Comparison of ENCODE assay signal across 1 cellular context in the genomic region with DNA sequence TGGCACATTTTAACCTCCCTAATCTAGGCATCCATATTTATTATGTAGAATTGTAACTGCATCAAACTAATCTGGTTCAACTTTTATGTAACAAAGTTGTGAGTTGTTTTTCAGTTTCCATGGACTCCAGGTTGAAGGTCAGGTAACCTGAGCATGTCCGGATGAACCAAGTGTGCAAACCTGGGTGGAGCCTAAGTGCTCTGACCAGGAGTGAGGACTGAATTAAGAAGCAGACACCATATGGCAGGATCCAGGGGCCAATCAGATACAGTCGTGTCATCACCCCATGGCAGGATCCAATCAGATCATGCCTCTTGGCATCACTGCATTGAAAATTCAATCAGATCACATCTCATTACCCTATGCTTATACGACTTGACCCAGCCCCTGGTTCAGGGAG.
A peak's percentile ranks its signal among the peaks of the same experiment; 100 is the strongest.
TF ChIP-seq lines count a peak whose summit lies in the region.

No MANE protein-coding gene starts in this region.

TF ChIP-seq in HepG2, 621 proteins besides CTCF, POLR2A, EP300 and RAD21 (continued from another document and continues in another):
- TF ChIP-seq, protein P1, sequence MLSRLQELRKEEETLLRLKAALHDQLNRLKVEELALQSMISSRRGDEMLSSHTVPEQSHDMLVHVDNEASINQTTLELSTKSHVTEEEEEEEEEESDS (CRISPR knock-in tag; IDR thresholded peaks at IDR 0.05; ENCODE audit: borderline replicate concordance), result no peak
- TF ChIP-seq RXRB (CRISPR knock-in tag; IDR thresholded peaks at IDR 0.05; ENCODE audit: borderline replicate concordance), result peak; percentile 69
- no peak for TF ChIP-seq PHB2 (IDR thresholded peaks at IDR 0.05; ENCODE audit: partially characterized antibody)
- no peak for TF ChIP-seq HDAC6 (IDR thresholded peaks at IDR 0.05; ENCODE audit: low read depth, low read length)
- no peak for TF ChIP-seq SATB2 (CRISPR knock-in tag; IDR thresholded peaks at IDR 0.05)
- no peak for TF ChIP-seq TBP (CRISPR knock-in tag; IDR thresholded peaks at IDR 0.05)
- peak; percentile 47; the same call in 1 of the 2 replicates for TF ChIP-seq NR2C2 (CRISPR knock-in tag; IDR thresholded peaks at IDR 0.05; ENCODE audit: borderline replicate concordance)
- TF ChIP-seq MIXL1 (CRISPR knock-in tag; IDR thresholded peaks at IDR 0.05), result no peak
- no peak for TF ChIP-seq ZFP41 (CRISPR knock-in tag; IDR thresholded peaks at IDR 0.05; ENCODE audit: borderline replicate concordance)
- TF ChIP-seq, protein P2, sequence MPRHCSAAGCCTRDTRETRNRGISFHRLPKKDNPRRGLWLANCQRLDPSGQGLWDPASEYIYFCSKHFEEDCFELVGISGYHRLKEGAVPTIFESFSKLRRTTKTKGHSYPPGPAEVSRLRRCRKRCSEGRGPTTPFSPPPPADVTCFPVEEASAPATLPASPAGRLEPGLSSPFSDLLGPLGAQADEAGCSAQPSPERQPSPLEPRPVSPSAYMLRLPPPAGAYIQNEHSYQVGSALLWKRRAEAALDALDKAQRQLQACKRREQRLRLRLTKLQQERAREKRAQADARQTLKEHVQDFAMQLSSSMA (CRISPR knock-in tag; IDR thresholded peaks at IDR 0.05), result no peak
- TF ChIP-seq, protein P3, sequence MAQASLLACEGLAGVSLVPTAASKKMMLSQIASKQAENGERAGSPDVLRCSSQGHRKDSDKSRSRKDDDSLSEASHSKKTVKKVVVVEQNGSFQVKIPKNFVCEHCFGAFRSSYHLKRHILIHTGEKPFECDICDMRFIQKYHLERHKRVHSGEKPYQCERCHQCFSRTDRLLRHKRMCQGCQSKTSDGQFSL (CRISPR knock-in tag; IDR thresholded peaks at IDR 0.05), result no peak
- TF ChIP-seq, protein P4, sequence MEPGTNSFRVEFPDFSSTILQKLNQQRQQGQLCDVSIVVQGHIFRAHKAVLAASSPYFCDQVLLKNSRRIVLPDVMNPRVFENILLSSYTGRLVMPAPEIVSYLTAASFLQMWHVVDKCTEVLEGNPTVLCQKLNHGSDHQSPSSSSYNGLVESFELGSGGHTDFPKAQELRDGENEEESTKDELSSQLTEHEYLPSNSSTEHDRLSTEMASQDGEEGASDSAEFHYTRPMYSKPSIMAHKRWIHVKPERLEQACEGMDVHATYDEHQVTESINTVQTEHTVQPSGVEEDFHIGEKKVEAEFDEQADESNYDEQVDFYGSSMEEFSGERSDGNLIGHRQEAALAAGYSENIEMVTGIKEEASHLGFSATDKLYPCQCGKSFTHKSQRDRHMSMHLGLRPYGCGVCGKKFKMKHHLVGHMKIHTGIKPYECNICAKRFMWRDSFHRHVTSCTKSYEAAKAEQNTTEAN (CRISPR knock-in tag; conservative IDR thresholded peaks at IDR 0.05), result peak; percentile 83
- TF ChIP-seq CENPT (CRISPR knock-in tag; IDR thresholded peaks at IDR 0.05; ENCODE audit: low read depth), result no peak
- TF ChIP-seq KAT2B (IDR thresholded peaks at IDR 0.05; ENCODE audit: borderline replicate concordance, low read depth, low read length), result no peak
- TF ChIP-seq HNF4A (CRISPR knock-in tag; IDR thresholded peaks at IDR 0.05), result peak; percentile 34
- TF ChIP-seq ZNF101 (CRISPR knock-in tag; IDR thresholded peaks at IDR 0.05; ENCODE audit: borderline replicate concordance, low read depth), result no peak
- TF ChIP-seq FOXO1 (CRISPR knock-in tag; IDR thresholded peaks at IDR 0.05), result 0 out of 2 replicates have a peak, but pooled peaks have one; percentile 22
- peak; percentile 22; the same call in 1 of the 2 replicates for TF ChIP-seq PITX1 (CRISPR knock-in tag; IDR thresholded peaks at IDR 0.05)
- TF ChIP-seq, protein P5, sequence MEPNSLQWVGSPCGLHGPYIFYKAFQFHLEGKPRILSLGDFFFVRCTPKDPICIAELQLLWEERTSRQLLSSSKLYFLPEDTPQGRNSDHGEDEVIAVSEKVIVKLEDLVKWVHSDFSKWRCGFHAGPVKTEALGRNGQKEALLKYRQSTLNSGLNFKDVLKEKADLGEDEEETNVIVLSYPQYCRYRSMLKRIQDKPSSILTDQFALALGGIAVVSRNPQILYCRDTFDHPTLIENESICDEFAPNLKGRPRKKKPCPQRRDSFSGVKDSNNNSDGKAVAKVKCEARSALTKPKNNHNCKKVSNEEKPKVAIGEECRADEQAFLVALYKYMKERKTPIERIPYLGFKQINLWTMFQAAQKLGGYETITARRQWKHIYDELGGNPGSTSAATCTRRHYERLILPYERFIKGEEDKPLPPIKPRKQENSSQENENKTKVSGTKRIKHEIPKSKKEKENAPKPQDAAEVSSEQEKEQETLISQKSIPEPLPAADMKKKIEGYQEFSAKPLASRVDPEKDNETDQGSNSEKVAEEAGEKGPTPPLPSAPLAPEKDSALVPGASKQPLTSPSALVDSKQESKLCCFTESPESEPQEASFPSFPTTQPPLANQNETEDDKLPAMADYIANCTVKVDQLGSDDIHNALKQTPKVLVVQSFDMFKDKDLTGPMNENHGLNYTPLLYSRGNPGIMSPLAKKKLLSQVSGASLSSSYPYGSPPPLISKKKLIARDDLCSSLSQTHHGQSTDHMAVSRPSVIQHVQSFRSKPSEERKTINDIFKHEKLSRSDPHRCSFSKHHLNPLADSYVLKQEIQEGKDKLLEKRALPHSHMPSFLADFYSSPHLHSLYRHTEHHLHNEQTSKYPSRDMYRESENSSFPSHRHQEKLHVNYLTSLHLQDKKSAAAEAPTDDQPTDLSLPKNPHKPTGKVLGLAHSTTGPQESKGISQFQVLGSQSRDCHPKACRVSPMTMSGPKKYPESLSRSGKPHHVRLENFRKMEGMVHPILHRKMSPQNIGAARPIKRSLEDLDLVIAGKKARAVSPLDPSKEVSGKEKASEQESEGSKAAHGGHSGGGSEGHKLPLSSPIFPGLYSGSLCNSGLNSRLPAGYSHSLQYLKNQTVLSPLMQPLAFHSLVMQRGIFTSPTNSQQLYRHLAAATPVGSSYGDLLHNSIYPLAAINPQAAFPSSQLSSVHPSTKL (CRISPR knock-in tag; IDR thresholded peaks at IDR 0.05), result peak; percentile 25; the same call in 1 of the 2 replicates
- no peak for TF ChIP-seq BRCA1 (CRISPR knock-in tag; IDR thresholded peaks at IDR 0.05)
- TF ChIP-seq GATAD2A (CRISPR knock-in tag; IDR thresholded peaks at IDR 0.05), result 0 out of 2 replicates have a peak, but pooled peaks have one; percentile 31
- TF ChIP-seq TEAD3 (CRISPR knock-in tag; optimal IDR thresholded peaks at IDR 0.05; ENCODE audit: borderline replicate concordance), result peak; percentile 18
- TF ChIP-seq GTF2F1 (IDR thresholded peaks at IDR 0.05; ENCODE audit: low read length), result no peak
- TF ChIP-seq NFYB (CRISPR knock-in tag; IDR thresholded peaks at IDR 0.05), result peak; percentile 67
- TF ChIP-seq, protein P6, sequence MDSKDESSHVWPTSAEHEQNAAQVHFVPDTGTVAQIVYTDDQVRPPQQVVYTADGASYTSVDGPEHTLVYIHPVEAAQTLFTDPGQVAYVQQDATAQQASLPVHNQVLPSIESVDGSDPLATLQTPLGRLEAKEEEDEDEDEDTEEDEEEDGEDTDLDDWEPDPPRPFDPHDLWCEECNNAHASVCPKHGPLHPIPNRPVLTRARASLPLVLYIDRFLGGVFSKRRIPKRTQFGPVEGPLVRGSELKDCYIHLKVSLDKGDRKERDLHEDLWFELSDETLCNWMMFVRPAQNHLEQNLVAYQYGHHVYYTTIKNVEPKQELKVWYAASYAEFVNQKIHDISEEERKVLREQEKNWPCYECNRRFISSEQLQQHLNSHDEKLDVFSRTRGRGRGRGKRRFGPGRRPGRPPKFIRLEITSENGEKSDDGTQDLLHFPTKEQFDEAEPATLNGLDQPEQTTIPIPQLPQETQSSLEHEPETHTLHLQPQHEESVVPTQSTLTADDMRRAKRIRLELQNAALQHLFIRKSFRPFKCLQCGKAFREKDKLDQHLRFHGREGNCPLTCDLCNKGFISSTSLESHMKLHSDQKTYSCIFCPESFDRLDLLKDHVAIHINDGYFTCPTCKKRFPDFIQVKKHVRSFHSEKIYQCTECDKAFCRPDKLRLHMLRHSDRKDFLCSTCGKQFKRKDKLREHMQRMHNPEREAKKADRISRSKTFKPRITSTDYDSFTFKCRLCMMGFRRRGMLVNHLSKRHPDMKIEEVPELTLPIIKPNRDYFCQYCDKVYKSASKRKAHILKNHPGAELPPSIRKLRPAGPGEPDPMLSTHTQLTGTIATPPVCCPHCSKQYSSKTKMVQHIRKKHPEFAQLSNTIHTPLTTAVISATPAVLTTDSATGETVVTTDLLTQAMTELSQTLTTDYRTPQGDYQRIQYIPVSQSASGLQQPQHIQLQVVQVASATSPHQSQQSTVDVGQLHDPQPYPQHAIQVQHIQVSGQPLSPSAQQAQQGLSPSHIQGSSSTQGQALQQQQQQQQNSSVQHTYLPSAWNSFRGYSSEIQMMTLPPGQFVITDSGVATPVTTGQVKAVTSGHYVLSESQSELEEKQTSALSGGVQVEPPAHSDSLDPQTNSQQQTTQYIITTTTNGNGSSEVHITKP (CRISPR knock-in tag; IDR thresholded peaks at IDR 0.05; ENCODE audit: low read depth), result peak; percentile 88
- no peak for TF ChIP-seq ZNF263 (CRISPR knock-in tag; IDR thresholded peaks at IDR 0.05)
- peak; percentile 94 for TF ChIP-seq RARA (CRISPR knock-in tag; IDR thresholded peaks at IDR 0.05)
- TF ChIP-seq KDM3A (CRISPR knock-in tag; IDR thresholded peaks at IDR 0.05; ENCODE audit: low read depth), result no peak
- no peak for TF ChIP-seq ISX (CRISPR knock-in tag; conservative IDR thresholded peaks at IDR 0.05)
- TF ChIP-seq SNAI1 (CRISPR knock-in tag; IDR thresholded peaks at IDR 0.05; ENCODE audit: borderline replicate concordance), result no peak
- 0 out of 2 replicates have a peak, but pooled peaks have one; percentile 19 for TF ChIP-seq SAP130 (CRISPR knock-in tag; IDR thresholded peaks at IDR 0.05; ENCODE audit: low read depth)
- no peak for TF ChIP-seq ZNF264 (CRISPR knock-in tag; IDR thresholded peaks at IDR 0.05)
- no peak for TF ChIP-seq CC2D1A (CRISPR knock-in tag; IDR thresholded peaks at IDR 0.05)
- no peak for TF ChIP-seq SP1 (IDR thresholded peaks at IDR 0.05)
- 0 out of 2 replicates have a peak, but pooled peaks have one; percentile 19 for TF ChIP-seq SP1 (CRISPR knock-in tag; IDR thresholded peaks at IDR 0.05)
- TF ChIP-seq NR2F6 (IDR thresholded peaks at IDR 0.05), result peak; percentile 33; the same call in 1 of the 2 replicates
- TF ChIP-seq NR2F6 (CRISPR knock-in tag; IDR thresholded peaks at IDR 0.05), result peak; percentile 48
- TF ChIP-seq, protein P7, sequence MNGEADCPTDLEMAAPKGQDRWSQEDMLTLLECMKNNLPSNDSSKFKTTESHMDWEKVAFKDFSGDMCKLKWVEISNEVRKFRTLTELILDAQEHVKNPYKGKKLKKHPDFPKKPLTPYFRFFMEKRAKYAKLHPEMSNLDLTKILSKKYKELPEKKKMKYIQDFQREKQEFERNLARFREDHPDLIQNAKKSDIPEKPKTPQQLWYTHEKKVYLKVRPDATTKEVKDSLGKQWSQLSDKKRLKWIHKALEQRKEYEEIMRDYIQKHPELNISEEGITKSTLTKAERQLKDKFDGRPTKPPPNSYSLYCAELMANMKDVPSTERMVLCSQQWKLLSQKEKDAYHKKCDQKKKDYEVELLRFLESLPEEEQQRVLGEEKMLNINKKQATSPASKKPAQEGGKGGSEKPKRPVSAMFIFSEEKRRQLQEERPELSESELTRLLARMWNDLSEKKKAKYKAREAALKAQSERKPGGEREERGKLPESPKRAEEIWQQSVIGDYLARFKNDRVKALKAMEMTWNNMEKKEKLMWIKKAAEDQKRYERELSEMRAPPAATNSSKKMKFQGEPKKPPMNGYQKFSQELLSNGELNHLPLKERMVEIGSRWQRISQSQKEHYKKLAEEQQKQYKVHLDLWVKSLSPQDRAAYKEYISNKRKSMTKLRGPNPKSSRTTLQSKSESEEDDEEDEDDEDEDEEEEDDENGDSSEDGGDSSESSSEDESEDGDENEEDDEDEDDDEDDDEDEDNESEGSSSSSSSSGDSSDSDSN (CRISPR knock-in tag; IDR thresholded peaks at IDR 0.05), result no peak
- no peak for TF ChIP-seq ZNF224 (CRISPR knock-in tag; IDR thresholded peaks at IDR 0.05)
- TF ChIP-seq MTA1 (CRISPR knock-in tag; IDR thresholded peaks at IDR 0.05; ENCODE audit: borderline replicate concordance), result no peak
- peak; percentile 77 for TF ChIP-seq MED1 (CRISPR knock-in tag; IDR thresholded peaks at IDR 0.05)
- TF ChIP-seq RFX1 (IDR thresholded peaks at IDR 0.05), result peak; percentile 52; the same call in 1 of the 2 replicates
- TF ChIP-seq ZNF589 (CRISPR knock-in tag; conservative IDR thresholded peaks at IDR 0.05), result no peak
- TF ChIP-seq SALL1 (CRISPR knock-in tag; IDR thresholded peaks at IDR 0.05), result peak; percentile 59; the same call in 1 of the 2 replicates
- TF ChIP-seq, protein P8, sequence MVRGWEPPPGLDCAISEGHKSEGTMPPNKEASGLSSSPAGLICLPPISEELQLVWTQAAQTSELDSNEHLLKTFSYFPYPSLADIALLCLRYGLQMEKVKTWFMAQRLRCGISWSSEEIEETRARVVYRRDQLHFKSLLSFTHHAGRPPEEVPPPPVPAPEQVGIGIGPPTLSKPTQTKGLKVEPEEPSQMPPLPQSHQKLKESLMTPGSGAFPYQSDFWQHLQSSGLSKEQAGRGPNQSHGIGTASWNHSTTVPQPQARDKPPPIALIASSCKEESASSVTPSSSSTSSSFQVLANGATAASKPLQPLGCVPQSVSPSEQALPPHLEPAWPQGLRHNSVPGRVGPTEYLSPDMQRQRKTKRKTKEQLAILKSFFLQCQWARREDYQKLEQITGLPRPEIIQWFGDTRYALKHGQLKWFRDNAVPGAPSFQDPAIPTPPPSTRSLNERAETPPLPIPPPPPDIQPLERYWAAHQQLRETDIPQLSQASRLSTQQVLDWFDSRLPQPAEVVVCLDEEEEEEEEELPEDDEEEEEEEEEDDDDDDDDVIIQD (CRISPR knock-in tag; IDR thresholded peaks at IDR 0.05; ENCODE audit: low read depth), result peak; percentile 95
